In genomic region chr7:3042861-3043489, GRCh38 we compare ENCODE assay signal across 8 cellular contexts. TPM values are rescaled to one million over a fixed set of nuclear protein-coding genes. Genes with fewer than 3 reads are reported as not detected.
DNase-seq lines count a peak whose midpoint lies in the region; ATAC-seq and TF ChIP-seq lines count a peak whose summit lies in the region.

No MANE protein-coding gene starts in this region.

- H3K36me3 Mint-ChIP-seq in WTC11 (peaks cover 2% of the 10 kb centered on the region; the same call in 1 of the 2 replicates), osteocyte (ENCODE audit: unreplicated experiment) (no peaks in the 10 kb centered on the region)

- peak overlapping the region; percentile 97 for H3K4me3 ChIP-seq in effector memory CD4-positive, alpha-beta T cell (ENCODE audit: insufficient read depth, low read depth, low read length, poor library complexity, severe bottlenecking)

- no peaks in the 10 kb centered on the region for H3K27me3 ChIP-seq in effector memory CD4-positive, alpha-beta T cell (replicated peaks; ENCODE audit: control insufficient read depth, insufficient read depth, low read length, poor library complexity, severe bottlenecking)

- H3K27me3 Mint-ChIP-seq in WTC11 (ENCODE audit: low read depth) (no peaks in the 10 kb centered on the region), osteocyte (ENCODE audit: unreplicated experiment) (peaks cover 7% of the 10 kb centered on the region)

- ATAC-seq in GM18519 (IDR thresholded peaks at IDR 0.05; ENCODE audit: low FRiP score, unreplicated experiment) (peak; percentile 49), HG02938 (IDR thresholded peaks at IDR 0.05; ENCODE audit: unreplicated experiment) (peak; percentile 75), WTC11 (peak; percentile 74)

- H3K4me1 Mint-ChIP-seq in WTC11: peaks cover 17% of the 10 kb centered on the region
- H3K4me1 Mint-ChIP-seq in osteocyte (ENCODE audit: unreplicated experiment): no peaks in the 10 kb centered on the region

- H3K27ac Mint-ChIP-seq in WTC11 (no peak overlapping the region), osteocyte (ENCODE audit: unreplicated experiment) (no peak overlapping the region)

- no peaks in the 10 kb centered on the region for H3K36me3 ChIP-seq in effector memory CD4-positive, alpha-beta T cell (ENCODE audit: control insufficient read depth, insufficient read depth, low read length)

- peak; percentile 32 for DNase-seq in WTC11 (ENCODE audit: low spot score)
- DNase-seq in effector memory CD4-positive, alpha-beta T cell: peak; percentile 59 to 64 (median 60)
- peak; percentile 75 for DNase-seq in stimulated activated CD4-positive, alpha-beta T cell treated with anti-CD3 and anti-CD28 coated beads, Interleukin-1b, Interleukin-23, amount 100 ng/mL, for 48 hours
- no peak for DNase-seq in DMS153 treated with DMSO at 0.1 percent for 48 hours (lab: John Stamatoyannopoulos, UW; ENCODE audit: unreplicated experiment)
- no peak for DNase-seq in osteocyte (ENCODE audit: extremely low spot score, unreplicated experiment)
- DNase-seq in DMS153 (lab: John Stamatoyannopoulos, UW): no peak

- H3K4me1 ChIP-seq in effector memory CD4-positive, alpha-beta T cell (ENCODE audit: control insufficient read depth, insufficient read depth, low read length, poor library complexity, severe bottlenecking): peaks cover 54% of the 10 kb centered on the region

- peak overlapping the region; percentile 97 for H3K27ac ChIP-seq in effector memory CD4-positive, alpha-beta T cell (ENCODE audit: insufficient read depth, low read length, poor library complexity, severe bottlenecking)

- H3K9me3 ChIP-seq in effector memory CD4-positive, alpha-beta T cell (ENCODE audit: control insufficient read depth, low read length): no peaks in the 10 kb centered on the region

- no peaks in the 10 kb centered on the region for H3K9me3 Mint-ChIP-seq in WTC11
- H3K9me3 Mint-ChIP-seq in osteocyte (ENCODE audit: unreplicated experiment): no peaks in the 10 kb centered on the region

- POLR2A ChIA-PET in WTC11 (lab: Charles Lee): no interaction called here

- no peak for TF ChIP-seq CTCF in WTC11 (IDR thresholded peaks at IDR 0.05)
- TF ChIP-seq CTCF in osteocyte (IDR thresholded peaks at IDR 0.05): no peak

- H3K4me3 Mint-ChIP-seq in WTC11 (peak overlapping the region; percentile 77), osteocyte (ENCODE audit: unreplicated experiment) (no peak overlapping the region)

- CTCF ChIA-PET in WTC11 (lab: Charles Lee): no interaction called here

TF ChIP-seq in WTC11, 78 proteins besides CTCF, POLR2A, EP300 and RAD21:
- TF ChIP-seq TEAD4 (CRISPR knock-in tag; IDR thresholded peaks at IDR 0.05): no peak
- TF ChIP-seq KAT7 (CRISPR knock-in tag; IDR thresholded peaks at IDR 0.05; ENCODE audit: borderline replicate concordance): no peak
- TF ChIP-seq RORB (CRISPR knock-in tag; IDR thresholded peaks at IDR 0.05): no peak
- no peak for TF ChIP-seq ZNF671 (CRISPR knock-in tag; IDR thresholded peaks at IDR 0.05)
- TF ChIP-seq EMX1 (CRISPR knock-in tag; IDR thresholded peaks at IDR 0.05): no peak
- no peak for TF ChIP-seq MLX (CRISPR knock-in tag; IDR thresholded peaks at IDR 0.05)
- TF ChIP-seq ETV6 (CRISPR knock-in tag; IDR thresholded peaks at IDR 0.05): no peak
- TF ChIP-seq STAT6 (CRISPR knock-in tag; conservative IDR thresholded peaks at IDR 0.05; ENCODE audit: low read depth): no peak
- no peak for TF ChIP-seq OVOL2 (CRISPR knock-in tag; IDR thresholded peaks at IDR 0.05; ENCODE audit: borderline replicate concordance)
- no peak for TF ChIP-seq MYBL2 (CRISPR knock-in tag; IDR thresholded peaks at IDR 0.05)
- TF ChIP-seq E2F1 (CRISPR knock-in tag; IDR thresholded peaks at IDR 0.05): no peak

RNA-seq across cellular contexts. Expression of gene CARD11, which starts 0.7 kb away (rescaled TPM):
- 34.6 to 40.8 TPM (median 35.5 TPM) in 3 replicates for total RNA-seq in WTC11 (2021)
- total RNA-seq in osteocyte: 0.24 TPM in 1 of 2 replicates, not detected in the other

Comparison
In these comparisons a context has a peak if more than half of its experiments do, and no peak if none do; other contexts are left out.
1. DNase-seq: peak in WTC11 (single experiment), effector memory CD4-positive, alpha-beta T cell (3 of 3) and stimulated activated CD4-positive, alpha-beta T cell treated with anti-CD3 and anti-CD28 coated beads, Interleukin-1b, Interleukin-23, amount 100 ng/mL, for 48 hours (single experiment); none in DMS153 treated with DMSO at 0.1 percent for 48 hours (single experiment), osteocyte (single experiment) and DMS153 (single experiment).
2. RNA of gene CARD11, which starts 0.7 kb away (total RNA-seq): 34.6 to 40.8 TPM in WTC11; 0.24 TPM in osteocyte; every median in the first group is over 10 times any median in the second.
3. Peak in every context shown above with its lines, with median percentiles within 50 percentile points of each other: ATAC-seq.